ENCODE assay signal across 7 cellular contexts in genomic region chr1:48202030-48202752, GRCh38. TPM values are rescaled to one million over a fixed set of nuclear protein-coding genes. Genes with fewer than 3 reads are reported as not detected.
A peak's percentile ranks its signal among the peaks of the same experiment; 100 is the strongest.
DNase-seq lines count a peak whose midpoint lies in the region; TF ChIP-seq lines count a peak whose summit lies in the region.

No MANE protein-coding gene starts in this region.

- no peak for TF ChIP-seq POLR2A in thyroid gland (IDR thresholded peaks at IDR 0.05)

- H3K4me1 ChIP-seq in neutrophil (ENCODE audit: control insufficient read depth in 1 of 2, insufficient read depth in 1 of 2, low read depth in 1 of 2, low read length in 1 of 2) (no peaks in the 10 kb centered on the region), thyroid gland (no peaks in the 10 kb centered on the region)

- TF ChIP-seq EP300 in Ishikawa (IDR thresholded peaks at IDR 0.05; ENCODE audit: borderline replicate concordance) = no peak

- peak; percentile 67; the same call in 1 of the 2 replicates for TF ChIP-seq CTCF in GM12874 (IDR thresholded peaks at IDR 0.05; ENCODE audit: insufficient read depth, low read depth, low read length)
- peak; percentile 89 for TF ChIP-seq CTCF in fibroblast of the aortic adventitia (IDR thresholded peaks at IDR 0.05; ENCODE audit: insufficient read depth, low read length)
- TF ChIP-seq CTCF in neutrophil (IDR thresholded peaks at IDR 0.05) = peak; percentile 81
- peak; percentile 68 to 83 (median 78) for TF ChIP-seq CTCF in thyroid gland (IDR thresholded peaks at IDR 0.05)

- H3K27me3 ChIP-seq in neutrophil (no peaks in the 10 kb centered on the region), thyroid gland (no peaks in the 10 kb centered on the region)

- no peaks in the 10 kb centered on the region for H3K9me3 ChIP-seq in neutrophil
- H3K9me3 ChIP-seq in thyroid gland = no peaks in the 10 kb centered on the region

- WGBS in thyroid gland, 2 donors = 23% methylated on average over 7 of the region's 7 CpGs

- DNase-seq in OCI-M1 (lab: John Stamatoyannopoulos, UW) = peak; percentile 66
- peak; percentile 54 for DNase-seq in activated T-cell treated with anti-CD3 and anti-CD28 coated beads, Interleukin-2, amount 50 U/mL, for 1 hour
- peak; percentile 74 for DNase-seq in fibroblast of the aortic adventitia (ENCODE audit: low read depth)
- peak; percentile 54 to 73 for DNase-seq in thyroid gland

- TF ChIP-seq RAD21 in Ishikawa (IDR thresholded peaks at IDR 0.05; ENCODE audit: low read depth) = peak; percentile 74

- no peak overlapping the region for H3K4me3 ChIP-seq in fibroblast of the aortic adventitia (ENCODE audit: low read depth, low read length)
- H3K4me3 ChIP-seq in neutrophil (ENCODE audit: low read depth in 1 of 2, low read length in 1 of 2) = no peak overlapping the region
- no peak overlapping the region for H3K4me3 ChIP-seq in thyroid gland (replicated peaks in 1 of 3)

- intact Hi-C loops in thyroid gland (cut with DNase I) = loop anchor here (2.0 kb wide), 1 partner anchor 91 kb away; no protein-coding TSS in a partner anchor

- no peaks in the 10 kb centered on the region for H3K36me3 ChIP-seq in neutrophil
- no peaks in the 10 kb centered on the region for H3K36me3 ChIP-seq in thyroid gland

- H3K27ac ChIP-seq in neutrophil = no peak overlapping the region
- no peak overlapping the region for H3K27ac ChIP-seq in thyroid gland

TF ChIP-seq in Ishikawa, 13 proteins besides CTCF, POLR2A, EP300 and RAD21:
- TF ChIP-seq NFIC (IDR thresholded peaks at IDR 0.05) (no peak), CEBPB (IDR thresholded peaks at IDR 0.05) (no peak), TAF1 (IDR thresholded peaks at IDR 0.05; ENCODE audit: low read depth) (no peak), CREB1 (IDR thresholded peaks at IDR 0.05; ENCODE audit: low read depth) (no peak), ZBTB7A (IDR thresholded peaks at IDR 0.05; ENCODE audit: low read depth) (no peak), TCF12 (IDR thresholded peaks at IDR 0.05; ENCODE audit: low read depth) (no peak), YY1 (IDR thresholded peaks at IDR 0.05; ENCODE audit: low read depth) (no peak), TEAD4 (IDR thresholded peaks at IDR 0.05) (no peak), EGR1 (IDR thresholded peaks at IDR 0.05) (no peak), FOXM1 (IDR thresholded peaks at IDR 0.05; ENCODE audit: borderline replicate concordance, low read depth) (no peak), REST (IDR thresholded peaks at IDR 0.05; ENCODE audit: low read depth) (no peak)
- TF ChIP-seq, protein P1, sequence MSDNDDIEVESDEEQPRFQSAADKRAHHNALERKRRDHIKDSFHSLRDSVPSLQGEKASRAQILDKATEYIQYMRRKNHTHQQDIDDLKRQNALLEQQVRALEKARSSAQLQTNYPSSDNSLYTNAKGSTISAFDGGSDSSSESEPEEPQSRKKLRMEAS (IDR thresholded peaks at IDR 0.05) = no peak
- TF ChIP-seq, protein P2, sequence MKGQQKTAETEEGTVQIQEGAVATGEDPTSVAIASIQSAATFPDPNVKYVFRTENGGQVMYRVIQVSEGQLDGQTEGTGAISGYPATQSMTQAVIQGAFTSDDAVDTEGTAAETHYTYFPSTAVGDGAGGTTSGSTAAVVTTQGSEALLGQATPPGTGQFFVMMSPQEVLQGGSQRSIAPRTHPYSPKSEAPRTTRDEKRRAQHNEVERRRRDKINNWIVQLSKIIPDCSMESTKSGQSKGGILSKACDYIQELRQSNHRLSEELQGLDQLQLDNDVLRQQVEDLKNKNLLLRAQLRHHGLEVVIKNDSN (IDR thresholded peaks at IDR 0.05) = no peak
TF ChIP-seq in Ishikawa: peak in this region for 0.

RNA-seq across cellular contexts. Expression of gene SLC5A9, which starts 20.3 kb away (rescaled TPM):
- total RNA-seq in fibroblast of the aortic adventitia (ENCODE audit: low replicate concordance) (not detected in 2 replicates), thyroid gland (not detected)
